ENCODE assay signal across 21 cellular contexts in the genomic region with DNA sequence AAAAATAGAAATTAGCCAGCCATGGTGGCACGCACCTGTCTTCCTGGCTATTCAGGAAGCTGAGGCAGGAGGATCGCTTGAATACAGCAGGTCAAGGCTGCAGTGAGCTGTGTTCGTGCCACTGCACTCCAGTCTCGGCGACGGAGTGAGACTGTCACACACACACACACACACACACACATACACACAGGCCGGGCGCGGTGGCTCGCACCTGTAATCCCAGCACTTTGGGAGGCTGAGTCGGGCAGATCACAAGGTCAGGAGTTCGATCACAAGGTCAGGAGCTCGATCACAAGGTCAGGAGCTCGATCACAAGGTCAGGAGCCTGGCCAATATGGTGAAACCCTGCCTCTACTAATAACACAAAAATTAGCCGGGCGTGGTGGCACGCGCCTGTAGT.
"Had no signal": no experiment of that assay in that cellular context is flagged by ENCODE, and none has a peak within 500 bp of the region (broad histone marks: within the 10 kb centered on the region; RNA-seq: fewer than 3 reads in every experiment).

No MANE protein-coding gene starts in this region.

- H3K9me3 ChIP-seq: SJCRH30 had no signal

- H3K27ac ChIP-seq: SJCRH30, SK-N-MC had no signal

- H3K4me1 ChIP-seq: SJCRH30 had no signal

- H3K36me3 ChIP-seq: SJCRH30 had no signal

- H3K9me3 Mint-ChIP-seq: activated CD4-positive, alpha-beta T cell treated with anti-CD3 and anti-CD28 coated beads, Interleukin-2, amount 10 ng/mL, durations not matched to agents 7 days and 5 days; activated naive CD8-positive, alpha-beta T cell treated with anti-CD3 and anti-CD28 coated beads, Interleukin-2, amount 50 U/mL, for 24 hours; activated T-cell treated with anti-CD3 and anti-CD28 coated beads, Interleukin-2, amount 50 U/mL, for 24 hours; activated T-helper 2 cell treated with anti-CD3 and anti-CD28 coated beads, Interferon-gamma antibody, Interleukin-2, Interleukin-4, amounts not matched to agents 10 μg/mL and 5 μg/mL and 100 μg/mL, durations not matched to agents 14 hours and 24 hours and 36 hours; brain had no signal

- H3K4me1 Mint-ChIP-seq: activated CD4-positive, alpha-beta T cell treated with anti-CD3 and anti-CD28 coated beads for 36 hours; activated CD4-positive, alpha-beta T cell treated with anti-CD3 and anti-CD28 coated beads, Interleukin-2, amount 10 ng/mL, durations not matched to agents 7 days and 5 days; activated naive CD8-positive, alpha-beta T cell treated with anti-CD3 and anti-CD28 coated beads, Interleukin-2, amount 50 U/mL, for 24 hours had no signal

- H3K27me3 ChIP-seq: SJCRH30 had no signal

- H3K4me3 ChIP-seq: SJCRH30, SK-N-MC had no signal

- H3K36me3 Mint-ChIP-seq: activated naive CD8-positive, alpha-beta T cell; brain had no signal

- H3K27me3 Mint-ChIP-seq: activated CD4-positive, alpha-beta T cell treated with anti-CD3 and anti-CD28 coated beads for 36 hours; activated CD4-positive, alpha-beta T cell treated with anti-CD3 and anti-CD28 coated beads, Interleukin-2, amount 10 ng/mL, durations not matched to agents 7 days and 5 days; activated naive CD8-positive, alpha-beta T cell; activated naive CD8-positive, alpha-beta T cell treated with anti-CD3 and anti-CD28 coated beads, Interleukin-2, amount 50 U/mL, for 24 hours; activated T-cell treated with anti-CD3 and anti-CD28 coated beads, Interleukin-2, amount 50 U/mL, for 24 hours had no signal

- DNase-seq: activated CD4-positive, alpha-beta T cell treated with anti-CD3 and anti-CD28 coated beads for 36 hours; activated CD4-positive, alpha-beta T cell treated with anti-CD3 and anti-CD28 coated beads, Interleukin-2, amount 10 ng/mL, durations not matched to agents 7 days and 5 days; activated CD4-positive, alpha-beta T cell treated with anti-CD3 and anti-CD28 coated beads, Interleukin-2, amount 50 U/mL, for 48 hours; activated CD8-positive, alpha-beta T cell treated with anti-CD3 and anti-CD28 coated beads, Interleukin-2, amount 10 ng/mL, durations not matched to agents 7 days and 5 days; activated gamma-delta T cell; activated naive CD4-positive, alpha-beta T cell treated with Interleukin-2 at 50 U/mL for 16 hours; activated naive CD8-positive, alpha-beta T cell treated with anti-CD3 and anti-CD28 coated beads, Interleukin-2, amount 50 U/mL, for 24 hours; activated T-cell treated with anti-CD3 and anti-CD28 coated beads, Interleukin-2, amount 50 U/mL, for 24 hours; anterior cingulate cortex; central memory CD4-positive, alpha-beta T cell; MM.1S; MV-4-11; NCI-H1694 treated with DMSO at 0.1 percent for 48 hours; NCI-H2107; NCI-H2171; SJCRH30 had no signal

- H3K4me3 Mint-ChIP-seq: activated CD4-positive, alpha-beta T cell treated with anti-CD3 and anti-CD28 coated beads for 36 hours; activated CD4-positive, alpha-beta T cell treated with anti-CD3 and anti-CD28 coated beads, Interleukin-2, amount 10 ng/mL, durations not matched to agents 7 days and 5 days; activated CD8-positive, alpha-beta T cell treated with anti-CD3 and anti-CD28 coated beads, Interleukin-2, amount 10 ng/mL, durations not matched to agents 7 days and 5 days; activated naive CD8-positive, alpha-beta T cell; activated naive CD8-positive, alpha-beta T cell treated with anti-CD3 and anti-CD28 coated beads, Interleukin-2, amount 50 U/mL, for 24 hours; activated T-cell treated with anti-CD3 and anti-CD28 coated beads, Interleukin-2, amount 50 U/mL, for 24 hours; brain; WTC11 had no signal

- H3K27ac Mint-ChIP-seq: activated CD4-positive, alpha-beta T cell treated with anti-CD3 and anti-CD28 coated beads for 36 hours; activated CD4-positive, alpha-beta T cell treated with anti-CD3 and anti-CD28 coated beads, Interleukin-2, amount 10 ng/mL, durations not matched to agents 7 days and 5 days; activated CD8-positive, alpha-beta T cell treated with anti-CD3 and anti-CD28 coated beads, Interleukin-2, amount 10 ng/mL, durations not matched to agents 7 days and 5 days; activated naive CD8-positive, alpha-beta T cell; activated naive CD8-positive, alpha-beta T cell treated with anti-CD3 and anti-CD28 coated beads, Interleukin-2, amount 50 U/mL, for 24 hours; activated T-cell treated with anti-CD3 and anti-CD28 coated beads, Interleukin-2, amount 50 U/mL, for 24 hours; activated T-helper 2 cell treated with anti-CD3 and anti-CD28 coated beads, Interferon-gamma antibody, Interleukin-2, Interleukin-4, amounts not matched to agents 10 μg/mL and 5 μg/mL and 100 μg/mL, durations not matched to agents 14 hours and 24 hours and 36 hours had no signal
